In the genomic region with DNA sequence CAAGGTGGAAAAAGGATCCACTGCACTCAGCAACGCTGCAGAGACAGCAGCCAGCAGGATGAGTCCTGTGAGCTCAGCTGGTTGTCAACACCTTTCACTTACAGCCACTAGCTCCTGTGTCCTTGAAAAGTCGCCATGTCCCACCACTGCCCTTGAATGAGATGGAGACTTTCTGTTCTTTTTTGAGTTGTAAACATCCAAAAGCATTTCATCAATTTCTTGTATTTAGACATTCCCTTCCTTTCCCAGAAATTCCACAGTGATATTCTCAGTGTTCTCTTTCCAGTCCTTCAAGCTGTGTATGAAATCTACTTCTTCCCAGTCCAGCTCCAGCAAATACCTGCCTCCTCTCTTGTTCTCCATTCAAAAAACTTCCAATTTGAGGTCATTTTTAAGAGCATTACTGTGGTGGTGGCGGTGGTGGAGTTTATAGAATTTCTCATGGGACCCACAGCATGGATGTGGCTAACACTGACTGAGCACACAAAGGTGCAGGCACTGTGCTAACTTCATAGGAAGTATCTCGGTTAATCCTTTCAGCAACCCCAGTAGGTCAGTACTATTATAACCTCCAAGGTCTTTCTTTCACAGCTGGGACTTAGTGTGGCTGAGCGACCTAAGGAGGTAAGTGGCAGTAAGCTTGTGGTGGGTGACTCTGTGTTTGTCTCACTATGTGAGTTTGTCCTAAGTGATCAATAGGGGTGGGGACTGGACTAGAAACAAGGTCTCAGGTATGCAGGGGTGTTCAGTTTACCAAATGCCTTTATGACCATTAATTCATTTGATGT, we compare ENCODE assay signal across 11 cellular contexts. TPM values are rescaled to one million over a fixed set of nuclear protein-coding genes. Genes with fewer than 3 reads are reported as not detected.
DNase-seq lines count a peak whose midpoint lies in the region; ATAC-seq and TF ChIP-seq lines count a peak whose summit lies in the region.
"Had no signal": no experiment of that assay in that cellular context is flagged by ENCODE, and none has a peak within 500 bp of the region (broad histone marks: within the 10 kb centered on the region; RNA-seq: fewer than 3 reads in every experiment).

No MANE protein-coding gene starts in this region.

- WGBS in esophagus muscularis mucosa: 33% methylated on average over 5 of the region's 5 CpGs
- 65% methylated on average over 5 of the region's 5 CpGs for WGBS in right lobe of liver (ENCODE audit: insufficient coverage, low coverage, low lambda C conversion rate, missing lambda C conversion rate)

- no peaks in the 10 kb centered on the region for H3F3A ChIP-seq in GM23338 (replicated peaks; ENCODE audit: low read depth)

- TF ChIP-seq CTCF in GM23338 (conservative IDR thresholded peaks at IDR 0.05; ENCODE audit: low read depth in 2 of 2) (no peak), esophagus muscularis mucosa (IDR thresholded peaks at IDR 0.05) (no peak), right lobe of liver (IDR thresholded peaks at IDR 0.05) (no peak), chondrocyte (IDR thresholded peaks at IDR 0.05) (no peak)

- H3K9ac ChIP-seq in skeletal muscle tissue (ENCODE audit: low read depth in 1 of 3, low read length in 3 of 3): peak overlapping the region; percentile 24 to 60 (median 34)

- no peaks in the 10 kb centered on the region for H3K9me3 Mint-ChIP-seq in GM23338
- no peaks in the 10 kb centered on the region for H3K9me3 Mint-ChIP-seq in chondrocyte (ENCODE audit: low read depth)
- H3K9me3 Mint-ChIP-seq: activated naive CD4-positive, alpha-beta T cell treated with anti-CD3 and anti-CD28 coated beads, Interleukin-2, amount 50 U/mL, for 24 hours had no signal

- H3K9me3 ChIP-seq in esophagus muscularis mucosa (no peaks in the 10 kb centered on the region), right lobe of liver (no peaks in the 10 kb centered on the region), skeletal muscle tissue (ENCODE audit: control insufficient read depth in 3 of 3, low read length in 3 of 3) (no peaks in the 10 kb centered on the region)

- intact Hi-C loops in esophagus muscularis mucosa (cut with DNase I): loop anchor here (2.0 to 10.0 kb wide), 2 partner anchors 109 to 221 kb away; no protein-coding TSS in a partner anchor
- intact Hi-C loops in right lobe of liver (cut with DNase I): loop anchor here in 1 of 2 donors (5.0 kb wide), 1 partner anchor 37 kb away; no protein-coding TSS in a partner anchor

- H3K9me2 ChIP-seq in GM23338 (ENCODE audit: insufficient read depth): no peaks in the 10 kb centered on the region

- H3K27ac Mint-ChIP-seq in GM23338 (no peak overlapping the region), chondrocyte (ENCODE audit: unreplicated experiment) (no peak overlapping the region)
- H3K27ac Mint-ChIP-seq: activated naive CD4-positive, alpha-beta T cell treated with anti-CD3 and anti-CD28 coated beads, Interleukin-2, amount 50 U/mL, for 24 hours had no signal

- H3K79me2 ChIP-seq in GM23338 (replicated peaks; ENCODE audit: insufficient read depth): no peaks in the 10 kb centered on the region

- H3K36me3 Mint-ChIP-seq in GM23338 (ENCODE audit: low read depth) (no peaks in the 10 kb centered on the region), chondrocyte (ENCODE audit: low read depth) (no peaks in the 10 kb centered on the region)
- H3K36me3 Mint-ChIP-seq: activated naive CD4-positive, alpha-beta T cell treated with anti-CD3 and anti-CD28 coated beads, Interleukin-2, amount 50 U/mL, for 24 hours had no signal

- peak; percentile 88 for TF ChIP-seq EP300 in esophagus muscularis mucosa (IDR thresholded peaks at IDR 0.05)

- no peaks in the 10 kb centered on the region; the same call in 1 of the 2 replicates for H3K4me1 ChIP-seq in GM23338 (ENCODE audit: insufficient read depth)
- H3K4me1 ChIP-seq in esophagus muscularis mucosa: peaks cover 42 to 70% (median 67%) of the 10 kb centered on the region in 4 donors
- H3K4me1 ChIP-seq in right lobe of liver: peaks cover 0 to 45% (median 22%) of the 10 kb centered on the region in 4 donors
- H3K4me1 ChIP-seq in skeletal muscle tissue (ENCODE audit: control insufficient read depth in 3 of 3, insufficient read depth in 3 of 3, low read length in 3 of 3): peaks cover 27 to 34% (median 30%) of the 10 kb centered on the region in 3 donors

- H3K4me3 ChIP-seq in GM23338 (no peak overlapping the region), esophagus muscularis mucosa (peak overlapping the region; percentile 9 to 46 (median 16)), right lobe of liver (no peak overlapping the region), skeletal muscle tissue (ENCODE audit: low read length in 3 of 3) (peak overlapping the region in 2 of 3 donors; percentile 12 to 38)

- TF ChIP-seq POLR2A in esophagus muscularis mucosa (IDR thresholded peaks at IDR 0.05; ENCODE audit: low read depth) (no peak), right lobe of liver (IDR thresholded peaks at IDR 0.05) (no peak)

- H3K27me3 ChIP-seq in GM23338 (ENCODE audit: insufficient read depth) (no peaks in the 10 kb centered on the region), esophagus muscularis mucosa (no peaks in the 10 kb centered on the region), right lobe of liver (no peaks in the 10 kb centered on the region), skeletal muscle tissue (ENCODE audit: control insufficient read depth in 3 of 3, insufficient read depth in 3 of 3, low read length in 3 of 3) (no peaks in the 10 kb centered on the region)

- DNase-seq in GM23338 (ENCODE audit: low spot score) (no peak), esophagus muscularis mucosa (ENCODE audit: extremely low spot score) (no peak), right lobe of liver (no peak), chondrocyte (ENCODE audit: low spot score) (no peak), NCI-H2107 treated with DMSO at 0.1 percent for 48 hours (lab: John Stamatoyannopoulos, UW; ENCODE audit: unreplicated experiment) (no peak)
- no peak for DNase-seq in activated naive CD4-positive, alpha-beta T cell (lab: John Stamatoyannopoulos, UW)
- DNase-seq: activated CD8-positive, alpha-beta memory T cell treated with anti-CD3 and anti-CD28 coated beads for 24 hours; NCI-H446 treated with DMSO at 0.1 percent for 48 hours had no signal

- H2AFZ ChIP-seq in GM23338: peak overlapping the region; percentile 63; the same call in 1 of the 2 replicates

- no peak overlapping the region for H3K4me3 Mint-ChIP-seq in GM23338
- no peak overlapping the region for H3K4me3 Mint-ChIP-seq in chondrocyte (ENCODE audit: unreplicated experiment)
- H3K4me3 Mint-ChIP-seq: activated naive CD4-positive, alpha-beta T cell treated with anti-CD3 and anti-CD28 coated beads, Interleukin-2, amount 50 U/mL, for 24 hours had no signal

- ATAC-seq in GM23338: no peak
- ATAC-seq in right lobe of liver: peak; percentile 41 to 68 (median 52)
- ATAC-seq in GM21360 (IDR thresholded peaks at IDR 0.05; ENCODE audit: unreplicated experiment): no peak

- H3K36me3 ChIP-seq in GM23338 (ENCODE audit: insufficient read depth) (no peaks in the 10 kb centered on the region), esophagus muscularis mucosa (no peaks in the 10 kb centered on the region), right lobe of liver (no peaks in the 10 kb centered on the region), skeletal muscle tissue (ENCODE audit: control insufficient read depth in 3 of 3, insufficient read depth in 3 of 3, low read length in 3 of 3) (no peaks in the 10 kb centered on the region)

- H3K4me2 ChIP-seq in GM23338: no peak overlapping the region

- H3K4me1 Mint-ChIP-seq in GM23338: peaks cover 3% of the 10 kb centered on the region
- H3K4me1 Mint-ChIP-seq in chondrocyte (ENCODE audit: low read depth): peaks cover 5% of the 10 kb centered on the region
- H3K4me1 Mint-ChIP-seq: activated naive CD4-positive, alpha-beta T cell treated with anti-CD3 and anti-CD28 coated beads, Interleukin-2, amount 50 U/mL, for 24 hours had no signal

- no peaks in the 10 kb centered on the region for H4K20me1 ChIP-seq in GM23338 (replicated peaks; ENCODE audit: insufficient read depth)

- H3K27me3 Mint-ChIP-seq in GM23338 (ENCODE audit: insufficient read depth, low read depth, poor library complexity): peaks cover 2% of the 10 kb centered on the region
- H3K27me3 Mint-ChIP-seq in chondrocyte (ENCODE audit: low read depth): peaks cover 3% of the 10 kb centered on the region
- H3K27me3 Mint-ChIP-seq: activated naive CD4-positive, alpha-beta T cell treated with anti-CD3 and anti-CD28 coated beads, Interleukin-2, amount 50 U/mL, for 24 hours had no signal

- H3K27ac ChIP-seq in GM23338 (ENCODE audit: low read depth): no peak overlapping the region
- H3K27ac ChIP-seq in esophagus muscularis mucosa (replicated peaks in 1 of 4): peak overlapping the region; percentile 84 to 94 (median 89)
- peak overlapping the region; percentile 59 to 66 (median 62) for H3K27ac ChIP-seq in right lobe of liver
- H3K27ac ChIP-seq in skeletal muscle tissue (ENCODE audit: low read depth, low read length): peak overlapping the region; percentile 84

TF ChIP-seq in GM23338, 12 proteins besides CTCF, POLR2A, EP300 and RAD21 (continues in another document):
- TF ChIP-seq POLR2AphosphoS5 (IDR thresholded peaks at IDR 0.05; ENCODE audit: low read depth) (no peak), EZH2phosphoT487 (IDR thresholded peaks at IDR 0.05; ENCODE audit: unreplicated experiment) (no peak), JUNB (IDR thresholded peaks at IDR 0.05; ENCODE audit: unreplicated experiment) (no peak), EZH2 (IDR thresholded peaks at IDR 0.05; ENCODE audit: low read depth, unreplicated experiment) (no peak), ZNF331 (CRISPR knock-in tag; IDR thresholded peaks at IDR 0.05; ENCODE audit: low read depth) (no peak)

RNA-seq across cellular contexts. Expression of a gene that starts 15.0 kb away (rescaled TPM):
- 48.4 and 48.9 TPM in 2 replicates for total RNA-seq in GM23338 (2014; rRNA removed; shearing (Covaris generic))
- 27.6 and 28.0 TPM in 2 replicates for polyA plus RNA-seq in GM23338 (2016; fragmentation: Nextera tagmentation; extraction: Ambion mirVana)
- total RNA-seq in esophagus muscularis mucosa (1,000 to 10,000 TPM; 1,165 to 3,724 (median 1,939) TPM), right lobe of liver (100 to 1,000 TPM; 192 to 869 (median 343) TPM), skeletal muscle tissue (33.4 TPM), chondrocyte (1.5 to 5.3 TPM (median 4.9 TPM) in 3 replicates)

Comparison
In these comparisons a context has a peak if more than half of its experiments do, and no peak if none do; other contexts are left out.
1. ATAC-seq: peak in right lobe of liver (4 of 4); none in GM23338 (single experiment) and GM21360 (single experiment).
2. H3K4me3 ChIP-seq: peak in esophagus muscularis mucosa (4 of 4) and skeletal muscle tissue (2 of 3); none in GM23338 (single experiment) and right lobe of liver (0 of 3).